8 cellular contexts compared by ENCODE assay signal in genomic region chr19:17144771-17145170, GRCh38.
A peak's percentile ranks its signal among the peaks of the same experiment; 100 is the strongest.
DNase-seq lines count a peak whose midpoint lies in the region; TF ChIP-seq lines count a peak whose summit lies in the region.
"Not testable (repeated sequence)": the region's sequence is repeated elsewhere in the genome, so short reads cannot be mapped to it uniquely, and the experiment has no call there.

No MANE protein-coding gene starts in this region.

- not testable (repeated sequence) for H3K4me3 ChIP-seq in foreskin fibroblast (ENCODE audit: low read depth in 1 of 2, low read length in 2 of 2); lower leg skin (ENCODE audit: low read depth, poor library complexity, severe bottlenecking); sigmoid colon; uterus

- CTCF ChIA-PET in activated CD4-positive, alpha-beta T cell treated with anti-CD3 and anti-CD28 coated beads, Interleukin-2, amount 10 ng/mL, durations not matched to agents 7 days and 5 days (lab: Charles Lee) = interaction anchor here (0.9 kb wide), 1 partner anchor 50 kb away, joined by 3 read pairs; no protein-coding TSS in a partner anchor

- peaks cover 11% of the 10 kb centered on the region for H3K4me1 Mint-ChIP-seq in activated CD4-positive, alpha-beta T cell treated with anti-CD3 and anti-CD28 coated beads, Interleukin-2, amount 10 ng/mL, durations not matched to agents 7 days and 5 days
- not testable (repeated sequence) for H3K4me1 Mint-ChIP-seq in chondrocyte (ENCODE audit: low read depth)

- peak; percentile 49 for DNase-seq in AG09319 (ENCODE audit: extremely low read depth, low read depth)
- DNase-seq in HK-2 (ENCODE audit: unreplicated experiment) = peak; percentile 7
- DNase-seq in activated CD4-positive, alpha-beta T cell treated with anti-CD3 and anti-CD28 coated beads, Interleukin-2, amount 10 ng/mL, durations not matched to agents 7 days and 5 days; chondrocyte (ENCODE audit: low spot score); sigmoid colon: not testable (repeated sequence)
- DNase-seq in foreskin fibroblast = peak; percentile 38
- DNase-seq in lower leg skin (ENCODE audit: low spot score in 2 of 2) = peak; percentile 32 to 88
- DNase-seq in uterus = peak; percentile 67

- H3K36me3 Mint-ChIP-seq in activated CD4-positive, alpha-beta T cell treated with anti-CD3 and anti-CD28 coated beads, Interleukin-2, amount 10 ng/mL, durations not matched to agents 7 days and 5 days (ENCODE audit: low read depth) = peaks cover 33% of the 10 kb centered on the region
- not testable (repeated sequence) for H3K36me3 Mint-ChIP-seq in chondrocyte (ENCODE audit: low read depth)

- WGBS in lower leg skin, 2 donors = 35 to 50% methylated on average over 11 to 13 of the region's 13 CpGs
- 94 to 95% methylated on average over 13 of the region's 13 CpGs for WGBS in sigmoid colon, 2 donors

- H3K9me3 Mint-ChIP-seq in activated CD4-positive, alpha-beta T cell treated with anti-CD3 and anti-CD28 coated beads, Interleukin-2, amount 10 ng/mL, durations not matched to agents 7 days and 5 days; chondrocyte (ENCODE audit: low read depth): not testable (repeated sequence)

- H3K27me3 Mint-ChIP-seq in activated CD4-positive, alpha-beta T cell treated with anti-CD3 and anti-CD28 coated beads, Interleukin-2, amount 10 ng/mL, durations not matched to agents 7 days and 5 days; chondrocyte (ENCODE audit: low read depth): not testable (repeated sequence)

- not testable (repeated sequence) for H3K27me3 ChIP-seq in sigmoid colon, uterus

- intact Hi-C loops in lower leg skin (cut with DNase I; ENCODE audit: low total_unique reads); sigmoid colon (cut with DNase I); uterus (cut with DNase I; ENCODE audit: low total_unique reads): not testable (repeated sequence)

- not testable (repeated sequence) for H3K4me1 ChIP-seq in sigmoid colon, uterus

- TF ChIP-seq EP300 in sigmoid colon (IDR thresholded peaks at IDR 0.05) = not testable (repeated sequence)

- not testable (repeated sequence) for TF ChIP-seq CTCF in AG09319 (IDR thresholded peaks at IDR 0.05; ENCODE audit: low read depth, low read length); chondrocyte (IDR thresholded peaks at IDR 0.05); foreskin fibroblast (IDR thresholded peaks at IDR 0.05; ENCODE audit: low read depth, low read length); lower leg skin (IDR thresholded peaks at IDR 0.05); sigmoid colon (IDR thresholded peaks at IDR 0.05); uterus (IDR thresholded peaks at IDR 0.05)

- POLR2A ChIA-PET in activated CD4-positive, alpha-beta T cell treated with anti-CD3 and anti-CD28 coated beads, Interleukin-2, amount 10 ng/mL, durations not matched to agents 7 days and 5 days (lab: Charles Lee) = not testable (repeated sequence)

- H3K9me3 ChIP-seq in sigmoid colon, uterus: not testable (repeated sequence)

- H3K27ac Mint-ChIP-seq in activated CD4-positive, alpha-beta T cell treated with anti-CD3 and anti-CD28 coated beads, Interleukin-2, amount 10 ng/mL, durations not matched to agents 7 days and 5 days = peak overlapping the region; percentile 36
- not testable (repeated sequence) for H3K27ac Mint-ChIP-seq in chondrocyte (ENCODE audit: unreplicated experiment)

- H3K4me3 Mint-ChIP-seq in activated CD4-positive, alpha-beta T cell treated with anti-CD3 and anti-CD28 coated beads, Interleukin-2, amount 10 ng/mL, durations not matched to agents 7 days and 5 days = not testable (repeated sequence)
- H3K4me3 Mint-ChIP-seq in chondrocyte (ENCODE audit: unreplicated experiment) = peak overlapping the region; percentile 28

- H3K27ac ChIP-seq in sigmoid colon = peak overlapping the region in 3 of 4 donors; percentile 36 to 67 (median 49)
- peak overlapping the region; percentile 43 to 47 for H3K27ac ChIP-seq in uterus

- not testable (repeated sequence) for TF ChIP-seq POLR2A in lower leg skin (IDR thresholded peaks at IDR 0.05); sigmoid colon (IDR thresholded peaks at IDR 0.05); uterus (IDR thresholded peaks at IDR 0.05)

- peaks cover 0 to 26% (median 10%) of the 10 kb centered on the region in 4 donors for H3K36me3 ChIP-seq in sigmoid colon
- H3K36me3 ChIP-seq in uterus = not testable (repeated sequence)
